Comparison of ENCODE assay signal across 8 cellular contexts in the genomic region with DNA sequence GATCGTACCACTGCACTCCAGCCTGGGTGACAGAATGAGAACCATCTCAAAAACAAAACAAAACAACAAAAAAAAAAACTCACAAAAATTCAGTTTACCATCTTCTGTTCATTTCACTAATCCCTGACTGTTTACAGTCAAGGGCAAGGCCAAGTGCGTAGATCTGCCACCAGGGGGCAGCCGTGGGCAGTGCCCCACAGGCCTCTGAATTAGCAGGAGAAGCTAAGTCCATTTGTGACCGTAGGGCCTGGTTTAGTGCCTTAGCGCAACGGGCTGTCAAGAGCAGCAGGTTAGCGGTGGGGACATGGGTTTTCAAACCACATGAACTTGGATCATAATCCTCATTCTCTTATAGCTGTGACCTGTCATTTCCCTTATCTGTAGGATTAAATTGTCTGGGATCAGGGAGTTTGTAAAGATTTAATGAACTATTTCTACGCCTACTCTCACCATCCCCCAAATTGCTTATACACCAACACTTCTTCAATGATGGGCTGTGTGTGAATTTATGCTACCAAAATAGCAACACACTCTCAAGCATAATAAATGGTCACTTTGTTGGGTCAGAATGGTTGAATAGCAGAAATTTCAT. TPM values are rescaled to one million over a fixed set of nuclear protein-coding genes. Genes with fewer than 3 reads are reported as not detected.
DNase-seq lines count a peak whose midpoint lies in the region; ATAC-seq lines count a peak whose summit lies in the region.

No MANE protein-coding gene starts in this region.

- no peaks in the 10 kb centered on the region for H3K27me3 ChIP-seq in aorta (ENCODE audit: control insufficient read depth in 1 of 2, insufficient read depth in 2 of 2, low read length in 1 of 2)

- ATAC-seq in GM19397 (IDR thresholded peaks at IDR 0.05; ENCODE audit: unreplicated experiment), result peak; percentile 59
- peak; percentile 89 to 91 for ATAC-seq in activated naive CD4-positive, alpha-beta T cell treated with anti-CD3 and anti-CD28 coated beads, Interleukin-2, amount 50 U/mL, for 72 hours
- ATAC-seq in aorta (ENCODE audit: low FRiP score), result peak; percentile 91

- H3K27ac ChIP-seq in aorta (ENCODE audit: low read depth in 1 of 2, low read length in 2 of 2), result no peak overlapping the region

- intact Hi-C loops in cardiac septum (cut with DNase I), result loop anchor here (5.0 to 10.0 kb wide), 3 partner anchors 144 to 347 kb away; partner anchors contain the start of genes MMAB and MVK
- intact Hi-C loops in aorta (cut with DNase I), result loop anchor here in 1 of 2 donors (2.0 to 10.0 kb wide), 2 partner anchors 49 to 347 kb away; partner anchors contain the start of genes KCTD10 and UBE3B

- 23% methylated on average over 8 of the region's 8 CpGs for WGBS in aorta, 2 donors

- H3K27ac Mint-ChIP-seq in activated naive CD4-positive, alpha-beta T cell treated with anti-CD3 and anti-CD28 coated beads, Interleukin-2, amount 50 U/mL, for 72 hours, result no peak overlapping the region

- H3K4me3 ChIP-seq in aorta (ENCODE audit: low read length in 2 of 2), result no peak overlapping the region

- DNase-seq in AML-193 (lab: John Stamatoyannopoulos, UW), result peak; percentile 40 to 73
- peak; percentile 30 for DNase-seq in NCI-H1092 (lab: John Stamatoyannopoulos, UW)
- peak; percentile 25 for DNase-seq in SKM-1 treated with dmso at 0.1 percent for 144 hours (lab: John Stamatoyannopoulos, UW; ENCODE audit: unreplicated experiment)
- peak; percentile 74 to 76 for DNase-seq in activated naive CD4-positive, alpha-beta T cell treated with anti-CD3 and anti-CD28 coated beads, Interleukin-2, amount 50 U/mL, for 72 hours (ENCODE audit: low spot score in 2 of 2)
- DNase-seq in cardiac septum (ENCODE audit: low spot score), result peak; percentile 88
- DNase-seq in pulmonary artery endothelial cell (ENCODE audit: low read depth, low spot score), result peak; percentile 49
- DNase-seq in aorta, result peak; percentile 86 to 94

- no peaks in the 10 kb centered on the region for H3K4me1 ChIP-seq in aorta (ENCODE audit: control insufficient read depth in 1 of 2, insufficient read depth in 2 of 2, low read length in 2 of 2)

- peaks cover 0 to 2% of the 10 kb centered on the region in 2 donors for H3K36me3 ChIP-seq in aorta (ENCODE audit: control insufficient read depth in 1 of 2, insufficient read depth in 2 of 2, low read length in 1 of 2)

- H3K9me3 ChIP-seq in aorta (ENCODE audit: control insufficient read depth, low read length), result no peaks in the 10 kb centered on the region

- H3K9me3 Mint-ChIP-seq in activated naive CD4-positive, alpha-beta T cell treated with anti-CD3 and anti-CD28 coated beads, Interleukin-2, amount 50 U/mL, for 72 hours, result no peaks in the 10 kb centered on the region

- H3K36me3 Mint-ChIP-seq in activated naive CD4-positive, alpha-beta T cell treated with anti-CD3 and anti-CD28 coated beads, Interleukin-2, amount 50 U/mL, for 72 hours, result no peaks in the 10 kb centered on the region

RNA-seq across cellular contexts. Expression of gene KCTD10, which starts 49.0 kb away (rescaled TPM):
- 10 to 100 TPM; 53.5 to 56.9 TPM for total RNA-seq in activated naive CD4-positive, alpha-beta T cell treated with anti-CD3 and anti-CD28 coated beads, Interleukin-2, amount 50 U/mL, for 72 hours
- total RNA-seq in cardiac septum, result 42.3 TPM
- 88.1 and 102 TPM in 2 replicates for total RNA-seq in pulmonary artery endothelial cell
- total RNA-seq in aorta, result 100 to 1,000 TPM; 157 to 199 TPM
- polyA plus RNA-seq in aorta, result 100 to 1,000 TPM in 1 of 2 donors, 10 to 100 TPM in 1; 79.7 to 172 TPM

RNA-seq across cellular contexts. Expression of gene UBE3B, which starts 49.3 kb away (rescaled TPM):
- 10 to 100 TPM; 28.8 to 37.6 TPM for total RNA-seq in activated naive CD4-positive, alpha-beta T cell treated with anti-CD3 and anti-CD28 coated beads, Interleukin-2, amount 50 U/mL, for 72 hours
- total RNA-seq in cardiac septum, result 47.1 TPM
- 35.3 and 49.3 TPM in 2 replicates for total RNA-seq in pulmonary artery endothelial cell
- total RNA-seq in aorta, result 10 to 100 TPM; 36.2 to 40.2 TPM
- 10 to 100 TPM; 12.9 to 15.8 TPM for polyA plus RNA-seq in aorta

Comparison
In these comparisons a context has a peak if more than half of its experiments do, and no peak if none do; other contexts are left out.
1. DNase-seq: peak in every context shown above with its lines; median percentile 90 in aorta; 88 in cardiac septum; 75 in activated naive CD4-positive, alpha-beta T cell treated with anti-CD3 and anti-CD28 coated beads, Interleukin-2, amount 50 U/mL, for 72 hours; 56 in AML-193; 49 in pulmonary artery endothelial cell; 30 in NCI-H1092; 25 in SKM-1 treated with dmso at 0.1 percent for 144 hours.